ENCODE assay signal across 29 cellular contexts in genomic region chr10:92530421-92530820, GRCh38. TPM values are rescaled to one million over a fixed set of nuclear protein-coding genes. Genes with fewer than 3 reads are reported as not detected.
A peak's percentile ranks its signal among the peaks of the same experiment; 100 is the strongest.
DNase-seq lines count a peak whose midpoint lies in the region; ATAC-seq, FAIRE-seq and TF ChIP-seq lines count a peak whose summit lies in the region.
"Had no signal": no experiment of that assay in that cellular context is flagged by ENCODE, and none has a peak within 500 bp of the region (broad histone marks: within the 10 kb centered on the region; RNA-seq: fewer than 3 reads in every experiment).

No MANE protein-coding gene starts in this region.

- no peaks in the 10 kb centered on the region for H3K79me2 ChIP-seq in astrocyte (ENCODE audit: insufficient read depth, low read length)

- H3K36me3 Mint-ChIP-seq in astrocyte (ENCODE audit: low read depth, unreplicated experiment), result peaks cover 8% of the 10 kb centered on the region

- intact Hi-C loops in upper lobe of right lung (cut with DNase I), result no loop called here

- H3K9me3 Mint-ChIP-seq in astrocyte (ENCODE audit: unreplicated experiment), result no peaks in the 10 kb centered on the region
- H3K9me3 Mint-ChIP-seq: CD4-positive, CD25-positive, alpha-beta regulatory T cell; HFFc6 had no signal

- H3K27ac ChIP-seq in astrocyte (ENCODE audit: low read depth, low read length) (no peak overlapping the region), upper lobe of right lung (no peak overlapping the region)
- H3K27ac ChIP-seq: 22Rv1, BLaER1, PC-9 had no signal

- no peak for FAIRE-seq in astrocyte (lab: Jason Lieb, UNC)
- FAIRE-seq: HepG2 had no signal

- no peak overlapping the region for H3K4me3 Mint-ChIP-seq in astrocyte (ENCODE audit: unreplicated experiment)
- H3K4me3 Mint-ChIP-seq: CD4-positive, CD25-positive, alpha-beta regulatory T cell; HFFc6 had no signal

- H3K27me3 ChIP-seq in astrocyte (ENCODE audit: insufficient read depth, low read length) (no peaks in the 10 kb centered on the region), upper lobe of right lung (no peaks in the 10 kb centered on the region)
- H3K27me3 ChIP-seq: BLaER1 had no signal

- peaks cover 17% of the 10 kb centered on the region for H3K36me3 ChIP-seq in astrocyte (ENCODE audit: insufficient read depth, low read length)
- peaks cover 64% of the 10 kb centered on the region for H3K36me3 ChIP-seq in upper lobe of right lung

- H3K9me3 ChIP-seq in astrocyte (ENCODE audit: insufficient read depth, low read depth, low read length) (no peaks in the 10 kb centered on the region), upper lobe of right lung (no peaks in the 10 kb centered on the region)
- H3K9me3 ChIP-seq: BLaER1, HAP-1 had no signal

- H3K4me1 ChIP-seq in astrocyte (ENCODE audit: insufficient read depth, low read length), result no peaks in the 10 kb centered on the region
- H3K4me1 ChIP-seq in upper lobe of right lung, result no peaks in the 10 kb centered on the region
- H3K4me1 ChIP-seq: BLaER1, HAP-1 had no signal

- no peaks in the 10 kb centered on the region for H3K27me3 Mint-ChIP-seq in astrocyte (ENCODE audit: low read depth, unreplicated experiment)
- H3K27me3 Mint-ChIP-seq: CD4-positive, CD25-positive, alpha-beta regulatory T cell had no signal

- H3K9ac ChIP-seq in astrocyte (ENCODE audit: low read length), result no peak overlapping the region
- H3K9ac ChIP-seq: BLaER1 had no signal

- CTCF ChIA-PET in AG04449 (lab: Yijun Ruan, JAX), result interaction anchor here (1.4 to 6.3 kb wide), 2 partner anchors 13 to 44 kb away, joined by 5 to 33 read pairs; partner anchors contain the start of gene IDE

- TF ChIP-seq CTCF in AG04449 (IDR thresholded peaks at IDR 0.05; ENCODE audit: insufficient read depth, low read length, missing control alignments), result no peak
- TF ChIP-seq CTCF in astrocyte (IDR thresholded peaks at IDR 0.05; ENCODE audit: insufficient read depth, low read depth, low read length), result no peak
- no peak for TF ChIP-seq CTCF in upper lobe of right lung (IDR thresholded peaks at IDR 0.05)

- no peak overlapping the region for H3K4me2 ChIP-seq in astrocyte (ENCODE audit: low read length)
- H3K4me2 ChIP-seq: BLaER1, PC-9 had no signal

- POLR2A ChIA-PET in AG04449 (lab: Yijun Ruan, JAX), result no interaction called here

- ATAC-seq in upper lobe of right lung, result no peak
- no peak for ATAC-seq in GM18870 (IDR thresholded peaks at IDR 0.05; ENCODE audit: unreplicated experiment)
- ATAC-seq: HepG2, Right ventricle myocardium inferior had no signal

- H3K4me3 ChIP-seq in AG04449 (ENCODE audit: low read depth, low read length) (no peak overlapping the region), astrocyte (ENCODE audit: insufficient read depth, low read depth, low read length) (no peak overlapping the region), upper lobe of right lung (no peak overlapping the region)
- H3K4me3 ChIP-seq: BLaER1, HAP-1, PC-9 had no signal

- H4K20me1 ChIP-seq in astrocyte (ENCODE audit: insufficient read depth, low read length), result no peaks in the 10 kb centered on the region
- H4K20me1 ChIP-seq: BLaER1 had no signal

- no peak overlapping the region for H2AFZ ChIP-seq in astrocyte (ENCODE audit: low read depth, low read length)
- H2AFZ ChIP-seq: PC-9 had no signal

- no peak overlapping the region for H3K27ac Mint-ChIP-seq in astrocyte (ENCODE audit: unreplicated experiment)
- H3K27ac Mint-ChIP-seq: HFFc6 had no signal

- DNase-seq in AG04449 (ENCODE audit: low read depth, low spot score) (peak; percentile 21), GM04503 (ENCODE audit: low read depth) (peak; percentile 11), astrocyte (ENCODE audit: low read depth) (peak; percentile 35), fibroblast of peridontal ligament (ENCODE audit: extremely low read depth) (peak; percentile 41), upper lobe of right lung (no peak), NCI-H526 treated with DMSO at 0.1 percent for 48 hours (lab: John Stamatoyannopoulos, UW) (no peak), COLO829 (ENCODE audit: low spot score) (no peak)
- DNase-seq: CD4-positive, CD25-positive, alpha-beta regulatory T cell; COR-L47; DMS53; GDM1; HFFc6; KBM-7; MV-4-11; NCI-H1105; NCI-H1436 treated with DMSO at 0.1 percent for 48 hours; NCI-H187 treated with DMSO at 0.1 percent for 48 hours; NCI-H2171 treated with DMSO at 0.1 percent for 48 hours; NCI-H345; NCI-H524; NCI-H774; NK-92 treated with Interleukin-12 subunit alpha and Interleukin-12 subunit beta, amount 100 ng/mL, for 24 hours; PC-9 had no signal

- H3K4me1 Mint-ChIP-seq in astrocyte (ENCODE audit: low read depth, unreplicated experiment), result no peaks in the 10 kb centered on the region
- H3K4me1 Mint-ChIP-seq: CD4-positive, CD25-positive, alpha-beta regulatory T cell had no signal

RNA-seq across cellular contexts. Expression of gene IDE, which starts 43.5 kb away (rescaled TPM):
- total RNA-seq in astrocyte (31.4 and 35.9 TPM in 2 replicates), upper lobe of right lung (35.2 TPM)

Comparison
In these comparisons a context has a peak if more than half of its experiments do, and no peak if none do; other contexts are left out.
1. DNase-seq: peak in AG04449 (single experiment), GM04503 (single experiment), astrocyte (single experiment) and fibroblast of peridontal ligament (single experiment); none in upper lobe of right lung (single experiment), NCI-H526 treated with DMSO at 0.1 percent for 48 hours (single experiment) and COLO829 (single experiment).